6 cellular contexts compared by ENCODE assay signal in genomic region chr5:169039592-169039991, GRCh38.
"Had no signal": no experiment of that assay in that cellular context is flagged by ENCODE, and none has a peak within 500 bp of the region (broad histone marks: within the 10 kb centered on the region; RNA-seq: fewer than 3 reads in every experiment).

No MANE protein-coding gene starts in this region.

- DNase-seq: GM23248, GOT3, H7, KG1 had no signal

- H3K27ac ChIP-seq: GM23248 had no signal

- FAIRE-seq: HTR-8/SVneo had no signal

- H2AFZ ChIP-seq: GM23248 had no signal

- H3K9ac ChIP-seq: GM23248 had no signal

- H3K4me3 ChIP-seq: GM23248, HAP-1 had no signal

- H3K36me3 ChIP-seq: HAP-1 had no signal
